1 cellular context compared by ENCODE assay signal in the genomic region with DNA sequence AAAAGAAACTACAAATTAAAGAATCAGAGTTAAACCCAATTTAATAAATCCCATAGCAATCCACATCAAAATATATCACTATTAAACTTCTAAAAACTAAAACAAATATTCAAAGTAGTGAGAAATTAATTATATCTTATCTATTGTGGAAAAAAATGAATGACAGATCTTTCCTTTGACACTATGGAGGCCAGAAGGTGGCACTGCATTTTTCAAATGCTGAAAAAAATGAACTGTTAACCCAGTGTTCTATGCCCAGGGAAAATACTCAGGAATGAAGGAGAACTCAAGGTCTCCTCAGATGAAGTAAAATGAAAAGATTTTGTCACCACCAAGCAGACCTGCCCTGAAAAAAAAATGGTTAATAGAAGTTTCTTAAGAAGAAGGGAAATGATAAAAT.
A peak's percentile ranks its signal among the peaks of the same experiment; 100 is the strongest.
TF ChIP-seq lines count a peak whose summit lies in the region.

No MANE protein-coding gene starts in this region.

TF ChIP-seq in HepG2, 621 proteins besides CTCF, POLR2A, EP300 and RAD21:
- TF ChIP-seq, protein P1, sequence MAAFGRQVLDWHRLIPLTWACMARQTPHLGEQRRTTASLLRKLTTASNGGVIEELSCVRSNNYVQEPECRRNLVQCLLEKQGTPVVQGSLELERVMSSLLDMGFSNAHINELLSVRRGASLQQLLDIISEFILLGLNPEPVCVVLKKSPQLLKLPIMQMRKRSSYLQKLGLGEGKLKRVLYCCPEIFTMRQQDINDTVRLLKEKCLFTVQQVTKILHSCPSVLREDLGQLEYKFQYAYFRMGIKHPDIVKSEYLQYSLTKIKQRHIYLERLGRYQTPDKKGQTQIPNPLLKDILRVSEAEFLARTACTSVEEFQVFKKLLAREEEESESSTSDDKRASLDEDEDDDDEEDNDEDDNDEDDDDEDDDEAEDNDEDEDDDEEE (CRISPR knock-in tag; IDR thresholded peaks at IDR 0.05), result no peak
- TF ChIP-seq STAG1 (CRISPR knock-in tag; IDR thresholded peaks at IDR 0.05), result peak; percentile 16; the same call in 1 of the 2 replicates
